In the genomic region with DNA sequence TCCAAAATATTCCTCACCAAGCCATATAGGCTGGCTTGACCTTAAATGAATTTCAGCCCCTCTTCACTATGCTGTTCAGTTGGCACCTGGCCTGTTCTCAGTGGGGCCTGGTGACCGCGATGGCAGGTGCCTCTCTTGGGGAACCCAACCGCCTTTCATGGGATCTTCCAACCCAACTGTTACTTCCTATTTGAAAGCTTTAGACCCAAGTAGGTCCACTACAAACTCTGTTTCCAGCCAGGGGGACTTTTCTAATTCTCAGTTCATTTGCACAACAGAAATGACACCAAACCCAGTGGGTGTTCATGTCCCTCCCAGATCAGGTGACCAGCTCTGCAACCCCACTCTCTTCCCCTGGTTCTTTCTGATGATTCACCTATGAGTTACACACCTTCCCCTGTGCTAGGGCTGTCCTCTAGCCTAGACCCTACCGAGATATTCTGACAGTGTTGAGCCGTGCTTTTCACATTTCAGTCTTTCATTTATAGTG, we compare ENCODE assay signal across 1 cellular context.
TF ChIP-seq lines count a peak whose summit lies in the region.

No MANE protein-coding gene starts in this region.

TF ChIP-seq in GM12878, 131 proteins besides CTCF, POLR2A, EP300 and RAD21 (continued from another document and continues in another):
- TF ChIP-seq RELA (IDR thresholded peaks at IDR 0.05; ENCODE audit: borderline replicate concordance, partially characterized antibody) (peak; percentile 84), NBN (IDR thresholded peaks at IDR 0.05) (peak; percentile 72; the same call in 1 of the 2 replicates), POU2F2 (IDR thresholded peaks at IDR 0.05; ENCODE audit: borderline replicate concordance, low read depth, low read length) (peak; percentile 17; the same call in 1 of the 3 replicates), TBL1XR1 (IDR thresholded peaks at IDR 0.05; ENCODE audit: low read depth, low read length) (0 out of 2 replicates have a peak, but pooled peaks have one; percentile 64), GATAD2B (conservative IDR thresholded peaks at IDR 0.05; ENCODE audit: low read depth) (peak; percentile 49), ETV6 (conservative IDR thresholded peaks at IDR 0.05 in 1 of 2, IDR thresholded peaks at IDR 0.05 in 1 of 2; ENCODE audit: borderline replicate concordance in 1 of 2, low read depth in 1 of 2) (peak in 1 of 2 experiments; percentile 89; a peak in 2 of 4 replicates), NR2F1 (conservative IDR thresholded peaks at IDR 0.05) (peak; percentile 56; the same call in 1 of the 2 replicates), ZNF592 (IDR thresholded peaks at IDR 0.05) (no peak), MYB (IDR thresholded peaks at IDR 0.05; ENCODE audit: borderline replicate concordance, low read depth, low read length) (peak; percentile 95), DPF2 (IDR thresholded peaks at IDR 0.05) (peak; percentile 91), ATF7 (IDR thresholded peaks at IDR 0.05; ENCODE audit: low read depth) (peak; percentile 87), MEF2B (IDR thresholded peaks at IDR 0.05; ENCODE audit: partially characterized antibody, poor library complexity, severe bottlenecking) (peak; percentile 65), HDGF (IDR thresholded peaks at IDR 0.05) (no peak), CREM (IDR thresholded peaks at IDR 0.05; ENCODE audit: low read depth) (peak; percentile 68; the same call in 1 of the 2 replicates), KLF5 (IDR thresholded peaks at IDR 0.05; ENCODE audit: partially characterized antibody) (no peak), TCF3 (IDR thresholded peaks at IDR 0.05; ENCODE audit: borderline replicate concordance, insufficient read depth, low read depth, low read length) (peak; percentile 95; the same call in 1 of the 2 replicates), NFIC (IDR thresholded peaks at IDR 0.05; ENCODE audit: low read depth, low read length) (peak; percentile 95), KDM1A (IDR thresholded peaks at IDR 0.05; ENCODE audit: borderline replicate concordance) (no peak), PRDM15 (CRISPR knock-in tag; IDR thresholded peaks at IDR 0.05) (no peak), MEF2A (IDR thresholded peaks at IDR 0.05; ENCODE audit: insufficient read depth, low read depth, low read length) (0 out of 2 replicates have a peak, but pooled peaks have one; percentile 51), CREB1 (IDR thresholded peaks at IDR 0.05; ENCODE audit: low read depth) (peak; percentile 40; the same call in 1 of the 2 replicates), IKZF2 (IDR thresholded peaks at IDR 0.05) (peak; percentile 90 to 92), PAX5 (IDR thresholded peaks at IDR 0.05; ENCODE audit: borderline replicate concordance, low read depth, low read length) (peak; percentile 72; the same call in 1 of the 2 replicates), MLLT1 (IDR thresholded peaks at IDR 0.05) (peak; percentile 65), ZNF384 (IDR thresholded peaks at IDR 0.05; ENCODE audit: borderline replicate concordance, low read depth, low read length) (no peak), WRNIP1 (IDR thresholded peaks at IDR 0.05; ENCODE audit: borderline replicate concordance, low read depth, low read length) (no peak), ZNF217 (IDR thresholded peaks at IDR 0.05) (no peak), SP1 (IDR thresholded peaks at IDR 0.05; ENCODE audit: low read depth, low read length) (peak; percentile 48), TAF1 (IDR thresholded peaks at IDR 0.05; ENCODE audit: borderline replicate concordance, low read depth, low read length) (0 out of 2 replicates have a peak, but pooled peaks have one; percentile 32), FOXK2 (IDR thresholded peaks at IDR 0.05) (no peak; the same call in 1 of the 2 replicates), HDAC2 (IDR thresholded peaks at IDR 0.05) (no peak), E4F1 (IDR thresholded peaks at IDR 0.05; ENCODE audit: borderline replicate concordance, partially characterized antibody) (no peak), RAD51 (IDR thresholded peaks at IDR 0.05) (peak; percentile 87), CBX5 (IDR thresholded peaks at IDR 0.05; ENCODE audit: low read depth) (0 out of 2 replicates have a peak, but pooled peaks have one; percentile 63), NFYA (IDR thresholded peaks at IDR 0.05; ENCODE audit: borderline replicate concordance, low read depth, low read length) (no peak), BCL3 (IDR thresholded peaks at IDR 0.05; ENCODE audit: borderline replicate concordance, insufficient read depth, low read depth, low read length, poor library complexity, severe bottlenecking) (no peak), RELB (IDR thresholded peaks at IDR 0.05; ENCODE audit: low read depth) (peak; percentile 88), ZSCAN29 (IDR thresholded peaks at IDR 0.05) (no peak), JUNB (IDR thresholded peaks at IDR 0.05) (peak; percentile 59), FOXM1 (IDR thresholded peaks at IDR 0.05; ENCODE audit: low read depth, low read length) (peak; percentile 96), TCF12 (IDR thresholded peaks at IDR 0.05; ENCODE audit: low read depth, low read length) (peak; percentile 96), SMAD1 (IDR thresholded peaks at IDR 0.05; ENCODE audit: low read depth, partially characterized antibody) (peak; percentile 73), RUNX3 (IDR thresholded peaks at IDR 0.05; ENCODE audit: low read length) (peak; percentile 97)
- TF ChIP-seq, protein P1, sequence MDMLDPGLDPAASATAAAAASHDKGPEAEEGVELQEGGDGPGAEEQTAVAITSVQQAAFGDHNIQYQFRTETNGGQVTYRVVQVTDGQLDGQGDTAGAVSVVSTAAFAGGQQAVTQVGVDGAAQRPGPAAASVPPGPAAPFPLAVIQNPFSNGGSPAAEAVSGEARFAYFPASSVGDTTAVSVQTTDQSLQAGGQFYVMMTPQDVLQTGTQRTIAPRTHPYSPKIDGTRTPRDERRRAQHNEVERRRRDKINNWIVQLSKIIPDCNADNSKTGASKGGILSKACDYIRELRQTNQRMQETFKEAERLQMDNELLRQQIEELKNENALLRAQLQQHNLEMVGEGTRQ (IDR thresholded peaks at IDR 0.05; ENCODE audit: borderline replicate concordance, low read depth, low read length): peak; percentile 53; the same call in 1 of the 2 replicates
- TF ChIP-seq, protein P2, sequence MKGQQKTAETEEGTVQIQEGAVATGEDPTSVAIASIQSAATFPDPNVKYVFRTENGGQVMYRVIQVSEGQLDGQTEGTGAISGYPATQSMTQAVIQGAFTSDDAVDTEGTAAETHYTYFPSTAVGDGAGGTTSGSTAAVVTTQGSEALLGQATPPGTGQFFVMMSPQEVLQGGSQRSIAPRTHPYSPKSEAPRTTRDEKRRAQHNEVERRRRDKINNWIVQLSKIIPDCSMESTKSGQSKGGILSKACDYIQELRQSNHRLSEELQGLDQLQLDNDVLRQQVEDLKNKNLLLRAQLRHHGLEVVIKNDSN (IDR thresholded peaks at IDR 0.05; ENCODE audit: borderline replicate concordance, extremely low read length, insufficient read depth, low read depth, low read length): peak; percentile 57
